ENCODE assay signal across 8 cellular contexts in genomic region chr5:103232393-103232999, GRCh38. TPM values are rescaled to one million over a fixed set of nuclear protein-coding genes. Genes with fewer than 3 reads are reported as not detected.
DNase-seq lines count a peak whose midpoint lies in the region; ATAC-seq, FAIRE-seq and TF ChIP-seq lines count a peak whose summit lies in the region.

No MANE protein-coding gene starts in this region.

- peaks cover 2% of the 10 kb centered on the region for H3K4me1 Mint-ChIP-seq in progenitor cell of endocrine pancreas (ENCODE audit: low read depth)

- ATAC-seq in GM19397 (IDR thresholded peaks at IDR 0.05; ENCODE audit: unreplicated experiment) (peak; percentile 70), HG03442 (IDR thresholded peaks at IDR 0.05; ENCODE audit: unreplicated experiment) (peak; percentile 79), RWPE2 (ENCODE audit: low read depth) (peak; percentile 79; the same call in 2 of the 3 replicates)

- 75 to 82% methylated on average over 7 of the region's 7 CpGs for WGBS in esophagus squamous epithelium, 2 donors

- H3K4me3 ChIP-seq in RWPE2 (ENCODE audit: severe bottlenecking) (no peak overlapping the region), esophagus squamous epithelium (no peak overlapping the region)

- no peak overlapping the region for H3K27ac Mint-ChIP-seq in progenitor cell of endocrine pancreas

- H3K4me1 ChIP-seq in RWPE2 (ENCODE audit: insufficient read depth, poor library complexity, severe bottlenecking) (no peaks in the 10 kb centered on the region), esophagus squamous epithelium (no peaks in the 10 kb centered on the region)

- DNase-seq in NCI-H2227 (lab: John Stamatoyannopoulos, UW; ENCODE audit: unreplicated experiment) (peak; percentile 0), NCI-H2227 treated with DMSO at 0.1 percent for 48 hours (lab: John Stamatoyannopoulos, UW) (no peak), RWPE2 (ENCODE audit: low spot score) (no peak), esophagus squamous epithelium (lab: John Stamatoyannopoulos, UW) (no peak), progenitor cell of endocrine pancreas (ENCODE audit: low spot score, unreplicated experiment) (no peak), H54 (ENCODE audit: insufficient read length, low spot score) (no peak)

- H3K36me3 ChIP-seq in RWPE2 (ENCODE audit: low read depth) (no peaks in the 10 kb centered on the region), esophagus squamous epithelium (no peaks in the 10 kb centered on the region)

- H3K9me3 Mint-ChIP-seq in progenitor cell of endocrine pancreas (ENCODE audit: low read depth), result peaks cover 12% of the 10 kb centered on the region

- no peak for FAIRE-seq in H54 (lab: Jason Lieb, UNC)

- H3K36me3 Mint-ChIP-seq in progenitor cell of endocrine pancreas (ENCODE audit: insufficient read depth), result no peaks in the 10 kb centered on the region

- intact Hi-C loops in esophagus squamous epithelium (cut with DNase I), result loop anchor here (5.0 kb wide), 1 partner anchor 245 kb away; no protein-coding TSS in a partner anchor

- no peak overlapping the region for H3K4me3 Mint-ChIP-seq in progenitor cell of endocrine pancreas (ENCODE audit: low read depth)

- peak; percentile 94 for TF ChIP-seq CTCF in RWPE2 (IDR thresholded peaks at IDR 0.05; ENCODE audit: poor library complexity, severe bottlenecking)
- peak; percentile 39 to 80 (median 68) for TF ChIP-seq CTCF in esophagus squamous epithelium (IDR thresholded peaks at IDR 0.05)
- peak; percentile 72 for TF ChIP-seq CTCF in progenitor cell of endocrine pancreas (IDR thresholded peaks at IDR 0.05; ENCODE audit: unreplicated experiment)

- no peak for TF ChIP-seq POLR2A in esophagus squamous epithelium (IDR thresholded peaks at IDR 0.05)
- TF ChIP-seq POLR2A in H54 (IDR thresholded peaks at IDR 0.05; ENCODE audit: low read depth, low read length), result no peak

- no peaks in the 10 kb centered on the region for H3K27me3 Mint-ChIP-seq in progenitor cell of endocrine pancreas

- no peak overlapping the region for H3K27ac ChIP-seq in RWPE2 (ENCODE audit: poor library complexity, severe bottlenecking)
- no peak overlapping the region for H3K27ac ChIP-seq in esophagus squamous epithelium

- H3K27me3 ChIP-seq in RWPE2 (ENCODE audit: insufficient read depth, poor library complexity, severe bottlenecking), result peaks cover 5% of the 10 kb centered on the region
- no peaks in the 10 kb centered on the region for H3K27me3 ChIP-seq in esophagus squamous epithelium

- H3K9me3 ChIP-seq in RWPE2 (ENCODE audit: severe bottlenecking), result no peaks in the 10 kb centered on the region
- H3K9me3 ChIP-seq in esophagus squamous epithelium, result no peaks in the 10 kb centered on the region

RNA-seq across cellular contexts. Expression of gene MACIR, which starts 26.1 kb away (rescaled TPM):
- total RNA-seq in esophagus squamous epithelium, result 10 to 100 TPM in 1 of 4 donors, 1 to 10 TPM in 3; 2.3 to 10.1 (median 6.2) TPM
- total RNA-seq in progenitor cell of endocrine pancreas, result 10.8 and 14.0 TPM in 2 replicates
